19 cellular contexts compared by ENCODE assay signal in genomic region chr9:110832916-110833315, GRCh38.
DNase-seq lines count a peak whose midpoint lies in the region; ATAC-seq and TF ChIP-seq lines count a peak whose summit lies in the region.
"Had no signal": no experiment of that assay in that cellular context is flagged by ENCODE, and none has a peak within 500 bp of the region (broad histone marks: within the 10 kb centered on the region; RNA-seq: fewer than 3 reads in every experiment).

No MANE protein-coding gene starts in this region.

- H3K9ac ChIP-seq in GM23248, result no peak overlapping the region

- no peaks in the 10 kb centered on the region for H4K20me1 ChIP-seq in GM23248 (ENCODE audit: insufficient read depth)

- peak; percentile 42 for ATAC-seq in SK-N-SH treated with all-trans-retinoic acid at 6 μM for 48 hours
- no peak for ATAC-seq in HG03175 (IDR thresholded peaks at IDR 0.05; ENCODE audit: unreplicated experiment)
- no peak for ATAC-seq in HG03025 (IDR thresholded peaks at IDR 0.05; ENCODE audit: low FRiP score, unreplicated experiment)
- ATAC-seq: CD8-positive, alpha-beta T cell had no signal

- no peaks in the 10 kb centered on the region for H3K36me3 ChIP-seq in GM23248 (ENCODE audit: low read depth)

- TF ChIP-seq CTCF in fibroblast of villous mesenchyme (IDR thresholded peaks at IDR 0.05; ENCODE audit: insufficient read depth, low read depth, low read length) (no peak), GM20000 (IDR thresholded peaks at IDR 0.05; ENCODE audit: extremely low read depth, missing control alignments) (no peak)

- H3K4me2 ChIP-seq in GM23248 (ENCODE audit: unreplicated experiment), result peak overlapping the region; percentile 2

- H3K4me3 ChIP-seq in GM23248, result no peak overlapping the region
- no peak overlapping the region for H3K4me3 ChIP-seq in fibroblast of villous mesenchyme (ENCODE audit: low read depth, low read length)

- peaks cover 42% of the 10 kb centered on the region for H3K4me1 ChIP-seq in GM23248 (ENCODE audit: insufficient read depth)

- H3K9me2 ChIP-seq in GM23248 (ENCODE audit: insufficient read depth), result no peaks in the 10 kb centered on the region

- peaks cover 29% of the 10 kb centered on the region for H3F3A ChIP-seq in GM23248 (ENCODE audit: insufficient read depth)

- in situ Hi-C loops in GM23248 (cut with MboI), result no loop called here

- H3K79me2 ChIP-seq in GM23248 (ENCODE audit: insufficient read depth), result no peaks in the 10 kb centered on the region

- H3K27me3 ChIP-seq in GM23248 (replicated peaks; ENCODE audit: insufficient read depth), result no peaks in the 10 kb centered on the region

- no peaks in the 10 kb centered on the region for H3K9me3 ChIP-seq in GM23248 (ENCODE audit: low read depth)

- DNase-seq in GM23248 (no peak), fibroblast of villous mesenchyme (ENCODE audit: low read depth) (peak; percentile 37), MV-4-11 (lab: John Stamatoyannopoulos, UW) (no peak), GM20000 (ENCODE audit: low spot score) (no peak)
- DNase-seq: AML-193; C1 segment of cervical spinal cord; CD8-positive, alpha-beta T cell; DND-41; GDM1; H7; NCI-H187 treated with DMSO at 0.1 percent for 48 hours; NCI-H2107; NCI-H446 treated with DMSO at 0.1 percent for 48 hours; NCI-H526 treated with DMSO at 0.1 percent for 48 hours; RPMI8226; SHP77 had no signal

- H3K27ac ChIP-seq in GM23248, result no peak overlapping the region

- no peak overlapping the region for H2AFZ ChIP-seq in GM23248

- WGBS in GM23248 (ENCODE audit: low coverage in 1 of 2, low lambda C conversion rate in 2 of 2, missing lambda C conversion rate in 2 of 2), 2 experiments, result 51 to 60% methylated on average over 3 of the region's 3 CpGs

TF ChIP-seq in SK-N-SH treated with all-trans-retinoic acid at 6 μM for 48 hours, 23 proteins besides CTCF, POLR2A, EP300 and RAD21:
- TF ChIP-seq BACH2 (CRISPR knock-in tag; IDR thresholded peaks at IDR 0.05; ENCODE audit: borderline replicate concordance) (no peak), TSHZ2 (CRISPR knock-in tag; IDR thresholded peaks at IDR 0.05) (no peak), ZC3H10 (CRISPR knock-in tag; IDR thresholded peaks at IDR 0.05) (peak; percentile 21; the same call in 1 of the 2 replicates), ISL1 (CRISPR knock-in tag; IDR thresholded peaks at IDR 0.05) (0 out of 2 replicates have a peak, but pooled peaks have one; percentile 22), RARB (CRISPR knock-in tag; IDR thresholded peaks at IDR 0.05) (no peak), CSDC2 (CRISPR knock-in tag; IDR thresholded peaks at IDR 0.05) (no peak), POU6F1 (CRISPR knock-in tag; IDR thresholded peaks at IDR 0.05; ENCODE audit: borderline replicate concordance, low read depth) (no peak), GLIS3 (CRISPR knock-in tag; IDR thresholded peaks at IDR 0.05) (no peak), OSR1 (CRISPR knock-in tag; IDR thresholded peaks at IDR 0.05) (no peak), ZNF565 (CRISPR knock-in tag; conservative IDR thresholded peaks at IDR 0.05; ENCODE audit: low read depth) (no peak), ZFP30 (CRISPR knock-in tag; IDR thresholded peaks at IDR 0.05) (no peak), PATZ1 (CRISPR knock-in tag; IDR thresholded peaks at IDR 0.05; ENCODE audit: borderline replicate concordance) (no peak), ZFP3 (CRISPR knock-in tag; IDR thresholded peaks at IDR 0.05) (no peak), PPARA (CRISPR knock-in tag; IDR thresholded peaks at IDR 0.05; ENCODE audit: borderline replicate concordance) (no peak), ESRRG (CRISPR knock-in tag; IDR thresholded peaks at IDR 0.05) (no peak)
TF ChIP-seq in SK-N-SH treated with all-trans-retinoic acid at 6 μM for 48 hours: peak in this region for 2.
